8 cellular contexts compared by ENCODE assay signal in the genomic region with DNA sequence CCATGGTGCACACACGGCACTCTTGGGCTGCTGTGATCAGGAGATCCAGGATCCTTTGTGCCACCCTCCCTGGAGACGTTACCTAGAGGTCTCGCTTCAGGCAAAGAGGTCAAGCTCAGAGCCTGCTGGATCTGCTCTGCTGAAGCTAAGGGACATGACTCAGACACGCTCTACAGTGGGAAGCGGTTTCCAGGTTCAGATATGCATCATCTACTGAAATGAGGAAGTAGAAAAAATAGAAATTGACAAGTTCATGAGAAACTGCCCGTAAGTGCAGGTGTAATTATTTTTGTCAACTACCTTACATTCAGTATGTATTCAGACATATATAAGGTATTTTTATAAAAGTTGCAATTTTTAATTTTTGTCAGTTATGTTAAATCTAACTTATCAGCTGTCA.
DNase-seq lines count a peak whose midpoint lies in the region; ATAC-seq, FAIRE-seq and TF ChIP-seq lines count a peak whose summit lies in the region.
"Not testable (repeated sequence)": the region's sequence is repeated elsewhere in the genome, so short reads cannot be mapped to it uniquely, and the experiment has no call there.

No MANE protein-coding gene starts in this region.

- ATAC-seq in GM19328 (IDR thresholded peaks at IDR 0.05; ENCODE audit: unreplicated experiment) (peak; percentile 96), GM21723 (IDR thresholded peaks at IDR 0.05; ENCODE audit: unreplicated experiment) (peak; percentile 98), HG03039 (IDR thresholded peaks at IDR 0.05; ENCODE audit: unreplicated experiment) (peak; percentile 98), HG03521 (IDR thresholded peaks at IDR 0.05; ENCODE audit: unreplicated experiment) (peak; percentile 97), RWPE2 (ENCODE audit: low read depth) (peak; percentile 78), K562 (peak; percentile 96)
- ATAC-seq in stimulated activated naive CD8-positive, alpha-beta T cell treated with anti-CD3 and anti-CD28 coated beads, Interleukin-15, Interleukin-2, amounts not matched to agents 100 U/mL and 50 U/mL, for 24 hours, result peak; percentile 80

- not testable (repeated sequence) for H3K9me1 ChIP-seq in K562 (ENCODE audit: control insufficient read depth, insufficient read depth, low read length)

- under 1% methylated on average over 6 of the region's 6 CpGs for WGBS in K562 (ENCODE audit: insufficient coverage, low coverage, missing lambda C conversion rate)

- not testable (repeated sequence) for TF ChIP-seq CTCF in RWPE2 (IDR thresholded peaks at IDR 0.05; ENCODE audit: poor library complexity, severe bottlenecking); K562 (IDR thresholded peaks at IDR 0.05 in 2 of 3, conservative IDR thresholded peaks at IDR 0.05 in 1 of 3; ENCODE audit: insufficient read depth in 2 of 3, low read depth in 1 of 3, low read length in 3 of 3)

- FAIRE-seq in GM12892 (lab: Jason Lieb, UNC), result peak; percentile 91
- FAIRE-seq in K562 (lab: Jason Lieb, UNC), result peak; percentile 97

- in situ Hi-C loops in K562 (cut with MboI), result loop anchor here (5.0 kb wide), 1 partner anchor 1573 kb away; no protein-coding TSS in a partner anchor

- H3K27me3 ChIP-seq in RWPE2 (ENCODE audit: insufficient read depth, poor library complexity, severe bottlenecking); K562 (ENCODE audit: control insufficient read depth in 2 of 2, insufficient read depth in 2 of 2, low read length in 2 of 2): not testable (repeated sequence)

- H3K79me2 ChIP-seq in K562 (ENCODE audit: control insufficient read depth, insufficient read depth, low read length), result not testable (repeated sequence)

- not testable (repeated sequence) for TF ChIP-seq RAD21 in K562 (CRISPR knock-in tag; conservative IDR thresholded peaks at IDR 0.05 in 1 of 2, IDR thresholded peaks at IDR 0.05 in 1 of 2)

- POLR2A ChIA-PET in K562 (lab: Yijun Ruan, JAX), result not testable (repeated sequence)

- not testable (repeated sequence) for H4K20me1 ChIP-seq in K562 (replicated peaks; ENCODE audit: control insufficient read depth, insufficient read depth, low read length)

- not testable (repeated sequence) for H3K9ac ChIP-seq in K562 (ENCODE audit: insufficient read depth in 1 of 2, low read depth in 2 of 2, low read length in 2 of 2)

- H3K9me3 ChIP-seq in RWPE2 (ENCODE audit: severe bottlenecking); K562 (replicated peaks; ENCODE audit: control insufficient read depth, insufficient read depth, low read depth, low read length): not testable (repeated sequence)

- not testable (repeated sequence) for H3K4me2 ChIP-seq in K562 (ENCODE audit: insufficient read depth, low read length)

- H2AFZ ChIP-seq in K562 (ENCODE audit: low read depth, low read length), result peak overlapping the region; percentile 60; the same call in 1 of the 2 replicates

- H3K36me3 ChIP-seq in RWPE2 (ENCODE audit: low read depth); K562 (ENCODE audit: control insufficient read depth, insufficient read depth, low read length): not testable (repeated sequence)

- BruUV-seq in K562 (replicated peaks; lab: Mats Ljungman, UMichigan), result not testable (repeated sequence)

- not testable (repeated sequence) for H3K4me3 ChIP-seq in RWPE2 (ENCODE audit: severe bottlenecking); K562

- CTCF ChIA-PET in K562 (lab: Yijun Ruan, JAX; ENCODE audit: low intra/inter-chr PET ratio), result not testable (repeated sequence)

- peak; percentile 30; the same call in 1 of the 2 replicates for TF ChIP-seq EP300 in K562 (IDR thresholded peaks at IDR 0.05; ENCODE audit: low read length)

- not testable (repeated sequence) for H3K27ac ChIP-seq in RWPE2 (ENCODE audit: poor library complexity, severe bottlenecking)
- H3K27ac ChIP-seq in K562 (ENCODE audit: extremely low read depth, low read depth, low read length), result peak overlapping the region; percentile 12; the same call in 1 of the 3 replicates

- not testable (repeated sequence) for H3K4me1 ChIP-seq in RWPE2 (ENCODE audit: insufficient read depth, poor library complexity, severe bottlenecking); K562 (replicated peaks in 1 of 2; ENCODE audit: control insufficient read depth in 2 of 2, insufficient read depth in 2 of 2, low read length in 2 of 2)

- intact Hi-C loops in K562 (cut with micrococcal nuclease), result not testable (repeated sequence)

- not testable (repeated sequence) for TF ChIP-seq POLR2A in GM12892 (IDR thresholded peaks at IDR 0.05; ENCODE audit: low read depth, low read length); K562 (conservative IDR thresholded peaks at IDR 0.05)

- not testable (repeated sequence) for DNase-seq in GM12892 (ENCODE audit: insufficient read length); RWPE2 (ENCODE audit: low spot score); stimulated activated naive CD8-positive, alpha-beta T cell treated with anti-CD3 and anti-CD28 coated beads, Interleukin-15, Interleukin-2, amounts not matched to agents 100 U/mL and 50 U/mL, for 24 hours
- DNase-seq in K562 (ENCODE audit: extremely low read depth in 1 of 4, low spot score in 3 of 4), result peak in 2 of 4 experiments; percentile 46 to 79

TF ChIP-seq in K562, 482 proteins besides CTCF, POLR2A, EP300 and RAD21 (continues in another document):
- TF ChIP-seq MEIS2 (IDR thresholded peaks at IDR 0.05; ENCODE audit: partially characterized antibody) (peak; percentile 65), SMARCE1 (IDR thresholded peaks at IDR 0.05) (peak; percentile 80), MNT (conservative IDR thresholded peaks at IDR 0.05) (0 out of 4 replicates have a peak, but pooled peaks of 1 of the 2 experiments have one; percentile 38), DPF2 (IDR thresholded peaks at IDR 0.05) (peak; percentile 77), C11orf30 (IDR thresholded peaks at IDR 0.05; ENCODE audit: low read depth) (0 out of 2 replicates have a peak, but pooled peaks have one; percentile 13), PBX2 (tag; conservative IDR thresholded peaks at IDR 0.05; ENCODE audit: low read depth) (peak; percentile 57; the same call in 1 of the 2 replicates), ARID1B (IDR thresholded peaks at IDR 0.05) (peak; percentile 75), NR2C2 (tag; IDR thresholded peaks at IDR 0.05) (peak; percentile 58), CXXC5 (CRISPR knock-in tag; IDR thresholded peaks at IDR 0.05) (0 out of 2 replicates have a peak, but pooled peaks have one; percentile 13), SRF (CRISPR knock-in tag; IDR thresholded peaks at IDR 0.05) (peak in 1 of 2 experiments; percentile 84; a peak in 1 of 4 replicates), JUND (IDR thresholded peaks at IDR 0.05; ENCODE audit: borderline replicate concordance, low read depth, low read length) (peak; percentile 69; the same call in 1 of the 2 replicates), JUND (tag; IDR thresholded peaks at IDR 0.05; ENCODE audit: borderline replicate concordance, low read depth, low read length) (peak; percentile 57; the same call in 1 of the 3 replicates), SOX6 (IDR thresholded peaks at IDR 0.05) (peak; percentile 52; the same call in 1 of the 2 replicates), SMARCC2 (IDR thresholded peaks at IDR 0.05; ENCODE audit: low read depth) (peak; percentile 61), ZNF766 (CRISPR knock-in tag; conservative IDR thresholded peaks at IDR 0.05) (0 out of 2 replicates have a peak, but pooled peaks have one; percentile 26), SMARCA4 (IDR thresholded peaks at IDR 0.05) (peak; percentile 83; the same call in 1 of the 2 replicates), ZEB2 (IDR thresholded peaks at IDR 0.05) (peak; percentile 77; the same call in 1 of the 2 replicates), SPI1 (IDR thresholded peaks at IDR 0.05; ENCODE audit: borderline replicate concordance, low read depth, low read length) (peak; percentile 54; the same call in 1 of the 2 replicates), GATA2 (CRISPR knock-in tag; IDR thresholded peaks at IDR 0.05) (peak; percentile 9; the same call in 1 of the 2 replicates)
- TF ChIP-seq PBX2 (CRISPR knock-in tag; IDR thresholded peaks at IDR 0.05; ENCODE audit: low read depth); NR2C2 (CRISPR knock-in tag; IDR thresholded peaks at IDR 0.05): not testable (repeated sequence)
